In the genomic region with DNA sequence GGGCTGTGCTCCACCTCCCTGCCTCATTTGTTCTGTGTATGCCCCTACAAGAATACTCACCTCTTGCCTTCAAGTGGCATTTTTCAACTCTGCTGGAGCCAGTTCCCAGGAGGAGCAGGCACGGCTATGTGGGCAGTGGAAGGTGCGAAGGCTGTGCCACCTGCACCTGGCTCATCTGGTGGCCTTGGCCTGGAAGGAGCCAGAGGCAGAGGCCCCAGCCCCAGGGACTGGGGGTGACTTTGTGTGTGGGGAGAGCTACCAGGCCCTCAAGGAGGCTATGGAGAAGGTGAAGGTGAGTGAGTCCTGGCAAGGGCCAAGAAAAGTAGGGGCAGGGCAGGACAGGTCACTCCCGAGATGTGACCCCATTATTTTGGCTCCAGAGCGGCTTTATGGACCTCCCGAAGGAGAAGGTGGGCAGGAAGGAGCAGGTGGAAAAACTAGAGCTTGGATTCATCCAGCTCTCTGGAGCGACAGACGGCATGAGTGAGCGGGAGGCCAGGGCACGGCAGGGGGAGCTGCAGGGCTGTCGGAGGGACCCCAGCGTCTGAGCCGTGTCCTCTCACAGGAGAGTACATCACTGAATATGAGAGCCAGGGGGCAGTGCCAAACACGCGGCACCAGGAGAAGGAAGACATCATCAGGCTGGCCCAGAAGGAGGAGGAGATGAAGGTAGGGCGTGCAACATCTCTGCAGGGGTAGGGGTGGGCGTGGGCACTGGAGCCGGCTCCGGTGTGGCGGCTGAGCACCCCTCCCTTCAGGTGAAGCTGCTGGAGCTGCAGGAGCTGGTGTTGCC, we compare ENCODE assay signal across 13 cellular contexts. TPM values are rescaled to one million over a fixed set of nuclear protein-coding genes. Genes with fewer than 3 reads are reported as not detected.
A peak's percentile ranks its signal among the peaks of the same experiment; 100 is the strongest.
DNase-seq lines count a peak whose midpoint lies in the region; ATAC-seq, FAIRE-seq and TF ChIP-seq lines count a peak whose summit lies in the region.
"Had no signal": no experiment of that assay in that cellular context is flagged by ENCODE, and none has a peak within 500 bp of the region (broad histone marks: within the 10 kb centered on the region; RNA-seq: fewer than 3 reads in every experiment).

No MANE protein-coding gene starts in this region.

- peaks cover 7% of the 10 kb centered on the region in 2 experiments for H3K4me1 Mint-ChIP-seq in H9
- H3K4me1 Mint-ChIP-seq in osteocyte (ENCODE audit: unreplicated experiment): no peaks in the 10 kb centered on the region
- H3K4me1 Mint-ChIP-seq: naive thymus-derived CD4-positive, alpha-beta T cell had no signal

- no peak overlapping the region for H3T11ph ChIP-seq in H9 (ENCODE audit: low read length)

- no peak overlapping the region for H4K91ac ChIP-seq in H9 (ENCODE audit: insufficient read length, low read depth, low read length)

- no peak overlapping the region for H2AFZ ChIP-seq in H9 (ENCODE audit: low read length)

- H3K27ac ChIP-seq in H9 (ENCODE audit: insufficient read length, low read depth, low read length): no peak overlapping the region
- H3K27ac ChIP-seq: HL-60 had no signal

- H3K9me3 ChIP-seq in H9 (ENCODE audit: control insufficient read depth, low read depth, low read length): no peaks in the 10 kb centered on the region

- no peak for FAIRE-seq in HTR-8/SVneo (lab: Jason Lieb, UNC)

- H3K4me2 ChIP-seq in H9 (ENCODE audit: insufficient read depth, insufficient read length, low read length): no peak overlapping the region

- H3K27me3 Mint-ChIP-seq in H9 (ENCODE audit: low read depth) (peaks cover 48% of the 10 kb centered on the region), osteocyte (ENCODE audit: unreplicated experiment) (peaks cover 32% of the 10 kb centered on the region)

- no peaks in the 10 kb centered on the region for H3K27me3 ChIP-seq in H9 (ENCODE audit: insufficient read depth, low read length)

- no peak overlapping the region for H3K18ac ChIP-seq in H9 (ENCODE audit: insufficient read length, low read depth, low read length)

- no peak overlapping the region for H2AK5ac ChIP-seq in H9 (ENCODE audit: insufficient read length, low read length)

- no peak overlapping the region for H4K5ac ChIP-seq in H9 (ENCODE audit: insufficient read length, low read depth, low read length)

- no peak overlapping the region for H2BK15ac ChIP-seq in H9 (ENCODE audit: low read depth, low read length)

- no peak overlapping the region for H3K9ac ChIP-seq in H9 (ENCODE audit: extremely low read depth, insufficient read length, low read length)

- H3K79me1 ChIP-seq in H9 (ENCODE audit: insufficient read depth, low read depth, low read length, poor library complexity, severe bottlenecking): no peaks in the 10 kb centered on the region

- no peak overlapping the region for H2BK120ac ChIP-seq in H9 (ENCODE audit: low read depth, low read length, poor library complexity, severe bottlenecking)

- H3K4me3 Mint-ChIP-seq in H9 (peak overlapping the region; percentile 7 to 57; a peak in 4 of 5 replicates), osteocyte (ENCODE audit: unreplicated experiment) (no peak overlapping the region)
- H3K4me3 Mint-ChIP-seq: naive thymus-derived CD4-positive, alpha-beta T cell; T-helper 1 cell treated with Interleukin-12 subunit alpha and Interleukin-12 subunit beta and Interleukin-4 antibody, amounts not matched to agents 30 μg/mL and 1 μg/mL, for 36 hours had no signal

- peak; percentile 72 for TF ChIP-seq CTCF in H9 (conservative IDR thresholded peaks at IDR 0.05)
- TF ChIP-seq CTCF in osteocyte (IDR thresholded peaks at IDR 0.05): no peak

- DNase-seq in H9 (peak; percentile 82), NCI-H345 (lab: John Stamatoyannopoulos, UW) (peak; percentile 31), dermis blood vessel endothelial cell (peak; percentile 29), osteocyte (ENCODE audit: extremely low spot score, unreplicated experiment) (peak; percentile 80), HTR-8/SVneo (ENCODE audit: insufficient read length, low spot score) (no peak)
- DNase-seq: cortex of kidney; NCI-H2029; stimulated activated CD4-positive, alpha-beta T cell treated with anti-CD3 and anti-CD28 coated beads, Interleukin-2, amount 100 ng/mL, for 24 hours had no signal

- H3K23me2 ChIP-seq in H9 (ENCODE audit: insufficient read length, low read depth, low read length, poor library complexity, severe bottlenecking): no peaks in the 10 kb centered on the region

- H2BK5ac ChIP-seq in H9 (ENCODE audit: insufficient read length, low read length): no peak overlapping the region

- no peak overlapping the region for H2BK12ac ChIP-seq in H9 (ENCODE audit: insufficient read length, low read depth, low read length)

- no peak overlapping the region for H4K8ac ChIP-seq in H9 (replicated peaks; ENCODE audit: insufficient read length, low read depth, low read length)

- H3K4ac ChIP-seq in H9 (ENCODE audit: low read depth, low read length): no peak overlapping the region

- no peak overlapping the region for H2BK20ac ChIP-seq in H9 (ENCODE audit: low read depth, low read length, poor library complexity, severe bottlenecking)

- no peak overlapping the region for H3K56ac ChIP-seq in H9 (ENCODE audit: insufficient read length, low read depth, low read length)

- H4K20me1 ChIP-seq in H9 (ENCODE audit: control insufficient read depth, insufficient read depth, insufficient read length): no peaks in the 10 kb centered on the region

- no peak overlapping the region for H3K14ac ChIP-seq in H9 (ENCODE audit: insufficient read depth, low read length)

- no peaks in the 10 kb centered on the region for H3K36me3 Mint-ChIP-seq in H9 (ENCODE audit: insufficient read depth in 1 of 3, low read depth in 3 of 3)
- H3K36me3 Mint-ChIP-seq in osteocyte (ENCODE audit: unreplicated experiment): no peaks in the 10 kb centered on the region
- H3K36me3 Mint-ChIP-seq: naive thymus-derived CD4-positive, alpha-beta T cell had no signal

- no peaks in the 10 kb centered on the region; a peak in 1 of 5 replicates for H3K9me3 Mint-ChIP-seq in H9
- H3K9me3 Mint-ChIP-seq in osteocyte (ENCODE audit: unreplicated experiment): no peaks in the 10 kb centered on the region
- H3K9me3 Mint-ChIP-seq: naive thymus-derived CD4-positive, alpha-beta T cell; T-helper 1 cell treated with Interleukin-12 subunit alpha and Interleukin-12 subunit beta and Interleukin-4 antibody, amounts not matched to agents 30 μg/mL and 1 μg/mL, for 36 hours had no signal

- no CpG with 5 or more reads among the region's 19 CpGs for WGBS in H9 (ENCODE audit: extremely low coverage, insufficient read length, low lambda C conversion rate)

- no peak overlapping the region for H3K23ac ChIP-seq in H9 (ENCODE audit: insufficient read length, low read depth, low read length)

- H3K27ac Mint-ChIP-seq in H9 (peak overlapping the region in 1 of 3 experiments; percentile 75; a peak in 1 of 7 replicates), osteocyte (ENCODE audit: unreplicated experiment) (no peak overlapping the region)
- H3K27ac Mint-ChIP-seq: naive thymus-derived CD4-positive, alpha-beta T cell; T-helper 1 cell treated with Interleukin-12 subunit alpha and Interleukin-12 subunit beta and Interleukin-4 antibody, amounts not matched to agents 30 μg/mL and 1 μg/mL, for 36 hours had no signal

- no peak for ATAC-seq in HG02798 (IDR thresholded peaks at IDR 0.05; ENCODE audit: poor library complexity, unreplicated experiment)
- ATAC-seq in HG02642 (IDR thresholded peaks at IDR 0.05; ENCODE audit: poor library complexity, unreplicated experiment): no peak
- ATAC-seq: naive thymus-derived CD4-positive, alpha-beta T cell had no signal

- H3K4me1 ChIP-seq in H9 (ENCODE audit: insufficient read depth, low read length): no peaks in the 10 kb centered on the region

- no peaks in the 10 kb centered on the region for H3K79me2 ChIP-seq in H9 (ENCODE audit: insufficient read depth, low read length)

RNA-seq across cellular contexts. Expression of a gene that starts 57.3 kb away (rescaled TPM):
- total RNA-seq in H9 (2021): 29.6 and 31.8 TPM in 2 replicates
- total RNA-seq in dermis blood vessel endothelial cell: 68.8 and 69.1 TPM in 2 replicates
- 42.4 and 43.2 TPM in 2 replicates for total RNA-seq in osteocyte
